15 cellular contexts compared by ENCODE assay signal in genomic region chr19:43572172-43572588, GRCh38. TPM values are rescaled to one million over a fixed set of nuclear protein-coding genes. Genes with fewer than 3 reads are reported as not detected.
DNase-seq lines count a peak whose midpoint lies in the region; ATAC-seq and TF ChIP-seq lines count a peak whose summit lies in the region.
"Had no signal": no experiment of that assay in that cellular context is flagged by ENCODE, and none has a peak within 500 bp of the region (broad histone marks: within the 10 kb centered on the region; RNA-seq: fewer than 3 reads in every experiment).

No MANE protein-coding gene starts in this region.

- H3K27ac ChIP-seq in 22Rv1 (peak overlapping the region; percentile 31; the same call in 1 of the 2 replicates), Karpas-422 (ENCODE audit: low read length) (no peak overlapping the region)
- H3K27ac ChIP-seq: uterus had no signal

- H3K79me2 ChIP-seq in Karpas-422 (ENCODE audit: low read length), result peaks cover 51% of the 10 kb centered on the region

- peak; percentile 84 for DNase-seq in DMS153 treated with DMSO at 0.1 percent for 48 hours (lab: John Stamatoyannopoulos, UW; ENCODE audit: unreplicated experiment)
- DNase-seq in NCI-H748 treated with DMSO at 0.1 percent for 48 hours (lab: John Stamatoyannopoulos, UW), result peak; percentile 91
- no peak for DNase-seq in left colon
- no peak for DNase-seq in Karpas-422
- DNase-seq in SKM-1 (lab: John Stamatoyannopoulos, UW; ENCODE audit: unreplicated experiment), result no peak
- DNase-seq: AML-193, midbrain, NCI-H1105, uterus had no signal

- H3K4me3 ChIP-seq in Karpas-422 (ENCODE audit: low read length), result no peak overlapping the region
- H3K4me3 ChIP-seq: HAP-1, uterus had no signal

- no peaks in the 10 kb centered on the region for H3K9me3 ChIP-seq in Karpas-422 (ENCODE audit: low read length)
- H3K9me3 ChIP-seq: HAP-1, uterus had no signal

- no peak overlapping the region for H3K4me2 ChIP-seq in Karpas-422 (ENCODE audit: low read depth, low read length, poor library complexity, severe bottlenecking)

- no peaks in the 10 kb centered on the region for H3K36me3 ChIP-seq in Karpas-422 (ENCODE audit: insufficient read depth, low read length)
- H3K36me3 ChIP-seq: HAP-1, uterus had no signal

- ATAC-seq in left colon, result peak; percentile 35
- ATAC-seq in HG02973 (IDR thresholded peaks at IDR 0.05; ENCODE audit: unreplicated experiment), result no peak
- no peak for ATAC-seq in GM18517 (IDR thresholded peaks at IDR 0.05; ENCODE audit: unreplicated experiment)
- ATAC-seq: activated CD4-positive, CD25-positive, alpha-beta regulatory T cell treated with anti-CD3 and anti-CD28 coated beads, Interleukin-2, amount 50 U/mL, for 24 hours had no signal

- no peak for TF ChIP-seq CTCF in 22Rv1 (IDR thresholded peaks at IDR 0.05)

- H3K9me2 ChIP-seq in Karpas-422 (replicated peaks; ENCODE audit: insufficient read depth, low read length), result no peaks in the 10 kb centered on the region

- no peaks in the 10 kb centered on the region for H4K20me1 ChIP-seq in Karpas-422 (ENCODE audit: insufficient read depth, low read depth, low read length)

- H3K4me1 ChIP-seq in Karpas-422 (ENCODE audit: low read length), result peaks cover 10% of the 10 kb centered on the region

- intact Hi-C loops in left colon (cut with DNase I, micrococcal nuclease), result no loop called here

- no peak overlapping the region for H3K9ac ChIP-seq in Karpas-422 (ENCODE audit: low read length)

- H3K27me3 ChIP-seq in Karpas-422 (ENCODE audit: low read length), result no peaks in the 10 kb centered on the region
- H3K27me3 ChIP-seq: uterus had no signal

- no peak overlapping the region for H2AFZ ChIP-seq in Karpas-422 (ENCODE audit: low read length)

RNA-seq across cellular contexts. Expression of gene XRCC1, which starts 3.1 kb away (rescaled TPM):
- total RNA-seq in left colon, result 10 to 100 TPM; 16.5 to 17.3 TPM
- 40.6 and 70.1 TPM in 2 replicates for total RNA-seq in Karpas-422 (2014; rRNA removed; shearing (Covaris generic); ENCODE audit: low replicate concordance)

RNA-seq across cellular contexts. Expression of gene PINLYP, which starts 3.4 kb away (rescaled TPM):
- 1 to 10 TPM in 1 of 2 donors, under 1 TPM in 1; 0.95 to 1.6 TPM for total RNA-seq in left colon
- total RNA-seq in Karpas-422 (2014; rRNA removed; shearing (Covaris generic); ENCODE audit: low replicate concordance), result 3.6 TPM in 1 of 2 replicates, not detected in the other

RNA-seq across cellular contexts. Expression of gene IRGQ, which starts 23.8 kb away (rescaled TPM):
- 10 to 100 TPM; 19.8 to 23.3 TPM for total RNA-seq in left colon
- 10.1 and 10.8 TPM in 2 replicates for total RNA-seq in Karpas-422 (2014; rRNA removed; shearing (Covaris generic); ENCODE audit: low replicate concordance)

RNA-seq across cellular contexts. Expression of gene ZNF576, which starts 24.2 kb away (rescaled TPM):
- total RNA-seq in left colon, result 10 to 100 TPM; 13.5 to 16.6 TPM
- total RNA-seq in Karpas-422 (2014; rRNA removed; shearing (Covaris generic); ENCODE audit: low replicate concordance), result 6.2 and 9.1 TPM in 2 replicates

RNA-seq across cellular contexts. Expression of gene ZNF575, which starts 39.2 kb away (rescaled TPM):
- 1 to 10 TPM; 6.5 to 7.7 TPM for total RNA-seq in left colon
- total RNA-seq in Karpas-422 (2014; rRNA removed; shearing (Covaris generic); ENCODE audit: low replicate concordance), result 0.34 TPM in 1 of 2 replicates, not detected in the other
- total RNA-seq: G401 had no signal

Comparison
In these comparisons a context has a peak if more than half of its experiments do, and no peak if none do; other contexts are left out.
1. DNase-seq: peak in DMS153 treated with DMSO at 0.1 percent for 48 hours (single experiment) and NCI-H748 treated with DMSO at 0.1 percent for 48 hours (single experiment); none in left colon (0 of 2), Karpas-422 (single experiment) and SKM-1 (single experiment).